In the genomic region with DNA sequence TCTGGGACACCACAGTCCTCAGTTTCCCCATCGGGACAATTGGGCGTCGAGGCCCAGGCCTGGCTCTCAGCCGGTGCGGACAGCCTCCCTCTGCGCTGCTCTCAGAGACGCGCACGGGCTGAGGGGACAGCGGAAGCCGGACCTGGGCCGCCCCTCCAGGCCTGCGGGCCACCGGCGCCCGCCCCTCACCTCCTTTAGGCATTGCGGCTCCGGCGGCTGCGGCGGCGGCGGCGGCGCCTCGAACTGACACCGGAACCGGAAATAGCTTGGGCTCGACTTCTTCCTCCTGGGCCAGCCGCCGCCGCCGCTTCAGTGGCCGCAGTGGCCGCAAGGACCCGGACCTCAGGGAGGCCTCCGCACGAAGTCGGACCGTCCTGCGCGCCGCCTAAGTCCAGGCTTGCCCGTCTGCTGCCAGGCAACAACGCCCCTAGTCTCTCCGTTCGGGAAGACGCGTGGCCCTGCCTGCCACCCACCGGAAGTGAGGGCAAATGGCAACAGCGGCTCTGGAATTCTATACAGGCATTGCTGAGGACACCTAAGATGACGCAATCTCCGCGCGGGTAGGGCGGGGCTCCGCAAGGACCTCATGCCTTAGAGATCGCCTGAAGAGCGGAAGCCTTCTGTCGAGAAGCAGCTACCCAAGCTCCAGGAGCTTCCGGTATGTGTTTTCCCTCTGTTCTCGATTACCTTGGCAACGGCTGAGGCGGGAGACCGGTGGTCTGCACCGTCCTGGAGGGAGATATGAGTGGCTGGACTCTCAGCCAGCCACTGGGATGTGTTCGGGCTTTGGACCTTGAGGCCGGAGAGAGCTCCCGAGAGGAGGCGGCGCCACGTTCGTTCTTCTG, we compare ENCODE assay signal across 9 cellular contexts. TPM values are rescaled to one million over a fixed set of nuclear protein-coding genes. Genes with fewer than 3 reads are reported as not detected.
DNase-seq lines count a peak whose midpoint lies in the region; ATAC-seq, FAIRE-seq and TF ChIP-seq lines count a peak whose summit lies in the region.
"Had no signal": no experiment of that assay in that cellular context is flagged by ENCODE, and none has a peak within 500 bp of the region (broad histone marks: within the 10 kb centered on the region; RNA-seq: fewer than 3 reads in every experiment).

A gene (plus strand): TSS at position 623 of the 845 bp plus-strand sequence. CDS start 2,124 bp downstream, outside the sequence.
A gene with protein sequence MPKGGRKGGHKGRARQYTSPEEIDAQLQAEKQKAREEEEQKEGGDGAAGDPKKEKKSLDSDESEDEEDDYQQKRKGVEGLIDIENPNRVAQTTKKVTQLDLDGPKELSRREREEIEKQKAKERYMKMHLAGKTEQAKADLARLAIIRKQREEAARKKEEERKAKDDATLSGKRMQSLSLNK (minus strand): TSS at position 251 of the 845 bp plus-strand sequence. CDS start 49 bp downstream, at position 202.

- TF ChIP-seq CTCF in AG09319 (IDR thresholded peaks at IDR 0.05; ENCODE audit: low read depth, low read length) (no peak), kidney (IDR thresholded peaks at IDR 0.05; ENCODE audit: borderline replicate concordance, extremely low read depth, insufficient read depth) (no peak)

- H3K4me3 ChIP-seq in kidney (ENCODE audit: low read length in 2 of 2): peak within 1 kb of the TSS; percentile 96 to 99

- peaks cover 8 to 28% of the 10 kb centered on the region in 2 donors for H3K4me1 ChIP-seq in kidney (ENCODE audit: control insufficient read depth in 1 of 2, insufficient read depth in 1 of 2, low read depth in 1 of 2, low read length in 2 of 2)

- FAIRE-seq in kidney (lab: Jason Lieb, UNC): no peak
- FAIRE-seq: colon had no signal

- DNase-seq in AG09319 (ENCODE audit: extremely low read depth, low read depth) (peak; percentile 88), NCI-H446 treated with DMSO at 0.1 percent for 48 hours (lab: John Stamatoyannopoulos, UW) (peak; percentile 86), cerebellar nuclear complex (lab: John Stamatoyannopoulos, UW) (peak; percentile 61 to 85), kidney (peak; percentile 98)
- peak; percentile 91 for DNase-seq in activated CD4-positive, CD25-positive, alpha-beta regulatory T cell treated with anti-CD3 and anti-CD28 coated beads, Interleukin-2, amount 50 U/mL, for 72 hours
- peak; percentile 91 for DNase-seq in stimulated activated CD4-positive, alpha-beta T cell treated with anti-CD3 and anti-CD28 coated beads, Interleukin-15, amount 100 ng/mL, for 24 hours

- H3K27ac ChIP-seq in kidney (ENCODE audit: low read depth in 2 of 2, low read length in 2 of 2): peak within 1 kb of the TSS; percentile 100

- no peaks in the 10 kb centered on the region for H3K9me3 ChIP-seq in kidney (ENCODE audit: control insufficient read depth in 1 of 2, low read length in 2 of 2)

- intact Hi-C loops in kidney (cut with DNase I): no loop called here

- H3K9ac ChIP-seq in kidney (ENCODE audit: low read length in 2 of 2): peak within 1 kb of the TSS; percentile 98 to 99

- H3K36me3 ChIP-seq in kidney (ENCODE audit: control insufficient read depth in 1 of 2, insufficient read depth in 2 of 2, low read length in 2 of 2): peaks cover 24 to 28% of the 10 kb centered on the region in 2 donors

- ATAC-seq in GM19035 (IDR thresholded peaks at IDR 0.05; ENCODE audit: unreplicated experiment): peak; percentile 79
- ATAC-seq in HG03354 (IDR thresholded peaks at IDR 0.05; ENCODE audit: poor library complexity, severe bottlenecking, unreplicated experiment): peak; percentile 79

RNA-seq across cellular contexts. Expression of the first gene that starts in this region (rescaled TPM):
- total RNA-seq in kidney: 79.0 TPM
- 141 TPM for polyA plus RNA-seq in kidney (ENCODE audit: insufficient read depth, low read depth, low replicate concordance)

RNA-seq across cellular contexts. Expression of the second gene that starts in this region (rescaled TPM):
- total RNA-seq in kidney: 84.7 TPM
- 119 TPM for polyA plus RNA-seq in kidney (ENCODE audit: insufficient read depth, low read depth, low replicate concordance)

Comparison
In these comparisons a context has a peak if more than half of its experiments do, and no peak if none do; other contexts are left out.
1. Peak in every context shown above with its lines: DNase-seq, ATAC-seq, H3K4me3 ChIP-seq and H3K27ac ChIP-seq.